In the genomic region with DNA sequence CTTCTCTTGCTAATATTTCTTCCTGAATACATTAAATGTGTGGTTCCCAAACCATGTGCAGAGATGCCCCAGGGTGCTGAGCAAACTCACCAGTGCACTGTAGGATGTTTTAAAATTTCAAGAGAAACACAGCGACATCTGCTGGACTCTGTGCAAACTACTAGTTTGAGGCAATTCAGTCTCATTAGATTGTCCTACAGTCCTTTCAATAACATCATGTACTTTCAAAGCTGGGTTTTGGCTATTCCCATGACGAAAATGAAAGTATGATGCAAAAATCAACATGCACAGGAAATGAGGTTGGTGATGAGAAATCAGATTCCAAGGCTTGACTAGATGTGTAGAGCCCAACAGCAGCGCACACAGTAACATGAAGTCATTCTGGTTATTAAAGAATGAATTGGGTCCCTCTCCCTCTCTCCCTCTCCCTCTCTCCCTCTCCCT, we compare ENCODE assay signal across 8 cellular contexts.
A peak's percentile ranks its signal among the peaks of the same experiment; 100 is the strongest.
DNase-seq lines count a peak whose midpoint lies in the region; ATAC-seq and TF ChIP-seq lines count a peak whose summit lies in the region.

No MANE protein-coding gene starts in this region.

- no peak for ATAC-seq in GM21526 (IDR thresholded peaks at IDR 0.05; ENCODE audit: low FRiP score, unreplicated experiment)

- no peak overlapping the region for H3K4me2 ChIP-seq in OCI-LY3 (ENCODE audit: low read length)

- H3K36me3 ChIP-seq in OCI-LY3 (replicated peaks; ENCODE audit: low read depth, low read length) (peaks cover 3% of the 10 kb centered on the region), neutrophil (peaks cover 83% of the 10 kb centered on the region), transverse colon (peaks cover 0 to 52% (median 18%) of the 10 kb centered on the region in 4 donors)

- TF ChIP-seq CTCF in OCI-LY3 (IDR thresholded peaks at IDR 0.05; ENCODE audit: low read depth, low read length), result peak; percentile 86
- peak; percentile 39 for TF ChIP-seq CTCF in neutrophil (IDR thresholded peaks at IDR 0.05)
- peak; percentile 59 to 75 (median 73) for TF ChIP-seq CTCF in transverse colon (IDR thresholded peaks at IDR 0.05)

- no peak for TF ChIP-seq EP300 in transverse colon (IDR thresholded peaks at IDR 0.05; ENCODE audit: low read depth)

- H3K79me2 ChIP-seq in OCI-LY3 (ENCODE audit: low read length), result no peaks in the 10 kb centered on the region

- DNase-seq in COLO668 (lab: John Stamatoyannopoulos, UW; ENCODE audit: unreplicated experiment), result peak; percentile 57
- DNase-seq in HT-29 (ENCODE audit: low spot score), result peak; percentile 79
- peak; percentile 19 for DNase-seq in activated T-cell treated with anti-CD3 and anti-CD28 coated beads for 48 hours (ENCODE audit: low read depth)
- peak; percentile 87 for DNase-seq in fibroblast of peridontal ligament (ENCODE audit: extremely low read depth)
- DNase-seq in transverse colon, result peak; percentile 51

- H3K27ac ChIP-seq in OCI-LY3 (ENCODE audit: low read length) (no peak overlapping the region), neutrophil (no peak overlapping the region), transverse colon (no peak overlapping the region)

- TF ChIP-seq POLR2A in transverse colon (IDR thresholded peaks at IDR 0.05), result no peak

- no peak overlapping the region for H3K4me3 ChIP-seq in OCI-LY3 (ENCODE audit: low read length)
- no peak overlapping the region for H3K4me3 ChIP-seq in neutrophil (ENCODE audit: low read depth in 1 of 2, low read length in 1 of 2)
- no peak overlapping the region for H3K4me3 ChIP-seq in transverse colon

- H4K20me1 ChIP-seq in OCI-LY3 (ENCODE audit: insufficient read depth, low read length), result no peaks in the 10 kb centered on the region

- H3K27me3 ChIP-seq in OCI-LY3 (ENCODE audit: low read depth, low read length), result no peaks in the 10 kb centered on the region
- no peaks in the 10 kb centered on the region for H3K27me3 ChIP-seq in neutrophil
- H3K27me3 ChIP-seq in transverse colon, result no peaks in the 10 kb centered on the region

- H3K9me3 ChIP-seq in OCI-LY3 (ENCODE audit: insufficient read depth, low read length), result no peaks in the 10 kb centered on the region
- H3K9me3 ChIP-seq in neutrophil, result no peaks in the 10 kb centered on the region
- no peaks in the 10 kb centered on the region for H3K9me3 ChIP-seq in transverse colon

- WGBS in transverse colon (ENCODE audit: low coverage in 1 of 2), 2 donors, result 29 to 35% methylated on average over 3 of the region's 3 CpGs

- in situ Hi-C loops in transverse colon (cut with MboI; ENCODE audit: low pct_ligation_motif_present in 1 of 4, low pct_unique_long_range_greater_than_20kb in 1 of 4, low sequenced_read_pairs in 3 of 4), result no loop called here

- H3K9ac ChIP-seq in OCI-LY3 (ENCODE audit: low read length), result no peak overlapping the region

- H3K4me1 ChIP-seq in OCI-LY3 (ENCODE audit: low read length), result peaks cover 10% of the 10 kb centered on the region
- no peaks in the 10 kb centered on the region for H3K4me1 ChIP-seq in neutrophil (ENCODE audit: control insufficient read depth in 1 of 2, insufficient read depth in 1 of 2, low read depth in 1 of 2, low read length in 1 of 2)
- no peaks in the 10 kb centered on the region for H3K4me1 ChIP-seq in transverse colon

- H2AFZ ChIP-seq in OCI-LY3 (ENCODE audit: low read depth, low read length), result no peak overlapping the region

- intact Hi-C loops in transverse colon (cut with DNase I; ENCODE audit: low total_unique reads), result no loop called here

Comparison
In these comparisons a context has a peak if more than half of its experiments do, and no peak if none do; other contexts are left out.
1. DNase-seq: peak in every context shown above with its lines; median percentile 87 in fibroblast of peridontal ligament; 79 in HT-29; 57 in COLO668; 51 in transverse colon; 19 in activated T-cell treated with anti-CD3 and anti-CD28 coated beads for 48 hours.